In the genomic region with DNA sequence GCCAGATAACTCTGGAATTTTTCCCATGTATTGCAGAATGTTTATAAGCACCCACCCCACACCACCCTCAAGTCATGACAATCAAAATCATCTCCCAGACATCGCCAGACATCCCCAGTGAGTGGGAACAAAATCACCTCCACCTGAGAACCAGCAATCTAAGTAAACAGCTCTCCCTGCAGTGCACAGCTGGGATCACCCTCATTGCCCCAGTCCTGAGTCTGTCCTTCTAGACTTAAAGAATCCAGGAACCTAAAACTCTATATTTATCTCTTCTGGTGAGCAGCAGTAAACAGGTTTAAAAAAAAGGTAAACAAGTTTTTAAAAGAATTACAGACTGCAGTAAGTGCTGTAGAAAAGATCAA, we compare ENCODE assay signal across 1 cellular context.
TF ChIP-seq lines count a peak whose summit lies in the region.

No MANE protein-coding gene starts in this region.

TF ChIP-seq in H1, 55 proteins besides CTCF, POLR2A, EP300 and RAD21 (continued from another document):
- TF ChIP-seq RXRA (IDR thresholded peaks at IDR 0.05; ENCODE audit: insufficient read depth, low read depth, low read length), result no peak
- no peak for TF ChIP-seq SIRT6 (IDR thresholded peaks at IDR 0.05; ENCODE audit: low read length)
- no peak for TF ChIP-seq CBX8 (IDR thresholded peaks at IDR 0.05; ENCODE audit: borderline replicate concordance, low read depth, low read length)
- TF ChIP-seq, protein P1, sequence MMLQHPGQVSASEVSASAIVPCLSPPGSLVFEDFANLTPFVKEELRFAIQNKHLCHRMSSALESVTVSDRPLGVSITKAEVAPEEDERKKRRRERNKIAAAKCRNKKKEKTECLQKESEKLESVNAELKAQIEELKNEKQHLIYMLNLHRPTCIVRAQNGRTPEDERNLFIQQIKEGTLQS (IDR thresholded peaks at IDR 0.05; ENCODE audit: insufficient read depth, low read depth, low read length), result no peak
- no peak for TF ChIP-seq POLR2AphosphoS5 (IDR thresholded peaks at IDR 0.05; ENCODE audit: low read depth, low read length)
- no peak for TF ChIP-seq RNF2 (IDR thresholded peaks at IDR 0.05; ENCODE audit: borderline replicate concordance, low read depth, low read length, missing control alignments, poor library complexity, severe bottlenecking)
- TF ChIP-seq NANOG (IDR thresholded peaks at IDR 0.05; ENCODE audit: insufficient read depth, low read depth, low read length, poor library complexity, severe bottlenecking), result no peak
- TF ChIP-seq CEBPB (IDR thresholded peaks at IDR 0.05; ENCODE audit: low read depth, low read length), result no peak
